Comparison of ENCODE assay signal across 9 cellular contexts in the genomic region with DNA sequence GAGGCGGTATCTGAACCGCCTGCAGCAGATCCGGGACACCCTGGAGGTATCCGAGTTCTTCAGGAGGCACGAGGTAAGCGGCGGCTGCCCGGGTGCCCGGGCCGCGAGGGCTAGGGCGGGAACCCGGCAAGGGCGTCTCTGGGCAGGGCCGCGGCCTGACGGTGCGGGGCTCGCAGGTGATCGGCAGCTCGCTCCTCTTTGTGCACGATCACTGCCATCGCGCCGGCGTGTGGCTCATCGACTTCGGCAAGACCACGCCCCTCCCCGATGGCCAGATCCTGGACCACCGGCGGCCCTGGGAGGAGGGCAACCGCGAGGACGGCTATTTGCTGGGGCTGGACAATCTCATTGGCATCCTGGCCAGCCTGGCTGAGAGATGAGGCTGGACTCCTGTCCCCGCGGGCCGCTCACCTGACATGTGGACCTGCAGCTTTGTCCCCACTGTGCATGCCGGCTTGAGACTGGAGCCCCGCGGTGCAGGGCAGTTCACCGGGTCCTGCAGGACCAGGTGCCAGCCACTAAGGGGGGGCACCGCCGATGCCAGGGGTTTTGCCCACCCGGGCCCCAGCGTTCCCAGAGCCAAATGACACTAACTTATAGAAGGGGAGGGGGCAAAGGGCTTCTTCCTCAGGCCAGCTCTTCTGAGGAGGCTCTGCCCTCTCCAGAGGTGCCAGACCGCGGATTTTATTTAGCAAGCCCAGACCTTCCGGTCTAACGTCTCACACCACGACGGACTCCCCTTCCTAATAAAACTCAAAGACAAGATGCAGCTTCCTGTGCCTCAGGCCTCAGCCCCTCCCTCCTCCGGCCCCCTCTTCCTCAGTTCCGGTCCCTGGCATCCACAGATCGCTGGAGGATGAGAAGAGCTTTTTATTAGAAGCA. TPM values are rescaled to one million over a fixed set of nuclear protein-coding genes. Genes with fewer than 3 reads are reported as not detected.
DNase-seq lines count a peak whose midpoint lies in the region; ATAC-seq and TF ChIP-seq lines count a peak whose summit lies in the region.
"Had no signal": no experiment of that assay in that cellular context is flagged by ENCODE, and none has a peak within 500 bp of the region (broad histone marks: within the 10 kb centered on the region; RNA-seq: fewer than 3 reads in every experiment).

No MANE protein-coding gene starts in this region.

- DNase-seq in T-helper 1 cell = no peak
- DNase-seq in PC-3 = no peak
- DNase-seq in esophagus muscularis mucosa (ENCODE audit: extremely low spot score) = no peak
- DNase-seq in Karpas-422 = no peak
- no peak for DNase-seq in NCI-H524 treated with DMSO at 0.1 percent for 48 hours (lab: John Stamatoyannopoulos, UW)
- DNase-seq: NCI-H526 treated with DMSO at 0.1 percent for 48 hours had no signal

- H3K4me1 ChIP-seq in PC-3 (ENCODE audit: insufficient read depth, low read length) = peaks cover 7% of the 10 kb centered on the region
- peaks cover 18 to 24% (median 22%) of the 10 kb centered on the region in 4 donors for H3K4me1 ChIP-seq in esophagus muscularis mucosa
- H3K4me1 ChIP-seq in skeletal muscle satellite cell (ENCODE audit: control insufficient read depth, insufficient read depth, low read length) = peaks cover 17% of the 10 kb centered on the region
- H3K4me1 ChIP-seq in Karpas-422 (ENCODE audit: low read length) = peaks cover 22% of the 10 kb centered on the region

- 47% methylated on average over 4 of the region's 55 CpGs for WGBS in esophagus muscularis mucosa

- intact Hi-C loops in PC-3 (cut with micrococcal nuclease) = no loop called here
- intact Hi-C loops in esophagus muscularis mucosa (cut with DNase I) = no loop called here

- POLR2A ChIA-PET in PC-3 (lab: Charles Lee; ENCODE audit: unreplicated experiment) = no interaction called here

- no peak overlapping the region for H2AFZ ChIP-seq in PC-3 (ENCODE audit: low read length)
- no peak overlapping the region for H2AFZ ChIP-seq in Karpas-422 (ENCODE audit: low read length)

- no peak for TF ChIP-seq EP300 in esophagus muscularis mucosa (IDR thresholded peaks at IDR 0.05)

- BruUV-seq in PC-3 (replicated peaks; lab: Mats Ljungman, UMichigan) = no TSS peak

- peaks cover 6% of the 10 kb centered on the region for H3K4me1 Mint-ChIP-seq in T-helper 1 cell treated with Interleukin-12 subunit alpha and Interleukin-12 subunit beta and Interleukin-4 antibody, amounts not matched to agents 30 μg/mL and 1 μg/mL, for 36 hours (ENCODE audit: low read depth)

- no peaks in the 10 kb centered on the region for H3K36me3 ChIP-seq in PC-3 (ENCODE audit: low read depth, low read length)
- no peaks in the 10 kb centered on the region for H3K36me3 ChIP-seq in esophagus muscularis mucosa
- H3K36me3 ChIP-seq in skeletal muscle satellite cell (ENCODE audit: insufficient read depth, low read length) = no peaks in the 10 kb centered on the region
- H3K36me3 ChIP-seq in Karpas-422 (ENCODE audit: insufficient read depth, low read length) = no peaks in the 10 kb centered on the region

- H3K9me3 Mint-ChIP-seq in T-helper 1 cell treated with Interleukin-12 subunit alpha and Interleukin-12 subunit beta and Interleukin-4 antibody, amounts not matched to agents 30 μg/mL and 1 μg/mL, for 36 hours = no peaks in the 10 kb centered on the region

- no peaks in the 10 kb centered on the region for H3K9me3 ChIP-seq in PC-3 (ENCODE audit: low read length)
- no peaks in the 10 kb centered on the region for H3K9me3 ChIP-seq in esophagus muscularis mucosa
- no peaks in the 10 kb centered on the region for H3K9me3 ChIP-seq in skeletal muscle satellite cell (replicated peaks; ENCODE audit: low read length)
- no peaks in the 10 kb centered on the region for H3K9me3 ChIP-seq in Karpas-422 (ENCODE audit: low read length)

- TF ChIP-seq POLR2A in esophagus muscularis mucosa (IDR thresholded peaks at IDR 0.05; ENCODE audit: low read depth) = no peak

- H3K9me2 ChIP-seq in PC-3 (replicated peaks; ENCODE audit: low read length) (no peaks in the 10 kb centered on the region), Karpas-422 (replicated peaks; ENCODE audit: insufficient read depth, low read length) (no peaks in the 10 kb centered on the region)

- no peaks in the 10 kb centered on the region for H3F3A ChIP-seq in PC-3 (ENCODE audit: low read length, unreplicated experiment)

- H3K27ac ChIP-seq in PC-3 (ENCODE audit: low read length) = no peak overlapping the region
- no peak overlapping the region for H3K27ac ChIP-seq in esophagus muscularis mucosa (replicated peaks in 1 of 4)
- no peak overlapping the region for H3K27ac ChIP-seq in Karpas-422 (ENCODE audit: low read length)

- no peaks in the 10 kb centered on the region for H3K79me2 ChIP-seq in PC-3 (ENCODE audit: low read length)
- no peaks in the 10 kb centered on the region for H3K79me2 ChIP-seq in Karpas-422 (ENCODE audit: low read length)

- peaks cover 70% of the 10 kb centered on the region for H3K27me3 Mint-ChIP-seq in T-helper 1 cell treated with Interleukin-12 subunit alpha and Interleukin-12 subunit beta and Interleukin-4 antibody, amounts not matched to agents 30 μg/mL and 1 μg/mL, for 36 hours (ENCODE audit: low read depth)

- ATAC-seq in PC-3 (peak; percentile 18; the same call in 1 of the 2 replicates), HG02970 (IDR thresholded peaks at IDR 0.05; ENCODE audit: low FRiP score, unreplicated experiment) (no peak)

- no peak overlapping the region for H3K4me2 ChIP-seq in PC-3 (ENCODE audit: low read length)
- H3K4me2 ChIP-seq in skeletal muscle satellite cell (ENCODE audit: low read length) = peak overlapping the region; percentile 73
- no peak overlapping the region for H3K4me2 ChIP-seq in Karpas-422 (ENCODE audit: low read depth, low read length, poor library complexity, severe bottlenecking)

- H3K27me3 ChIP-seq in PC-3 (ENCODE audit: low read length) (no peaks in the 10 kb centered on the region), esophagus muscularis mucosa (peaks cover 0 to 75% (median 20%) of the 10 kb centered on the region in 4 donors), skeletal muscle satellite cell (ENCODE audit: control insufficient read depth, insufficient read depth, low read length) (peaks cover 23% of the 10 kb centered on the region), Karpas-422 (ENCODE audit: low read length) (no peaks in the 10 kb centered on the region)

- no peak for TF ChIP-seq CTCF in PC-3 (conservative IDR thresholded peaks at IDR 0.05; ENCODE audit: low read depth, low read length)
- TF ChIP-seq CTCF in esophagus muscularis mucosa (IDR thresholded peaks at IDR 0.05) = no peak

- no peaks in the 10 kb centered on the region for H3K36me3 Mint-ChIP-seq in T-helper 1 cell treated with Interleukin-12 subunit alpha and Interleukin-12 subunit beta and Interleukin-4 antibody, amounts not matched to agents 30 μg/mL and 1 μg/mL, for 36 hours (ENCODE audit: low read depth)

- H3K4me3 ChIP-seq in PC-3 (ENCODE audit: low read length) (no peak overlapping the region), esophagus muscularis mucosa (peak overlapping the region; percentile 33 to 45 (median 37)), skeletal muscle satellite cell (ENCODE audit: low read length) (no peak overlapping the region), Karpas-422 (ENCODE audit: low read length) (no peak overlapping the region)

- H3K9ac ChIP-seq in PC-3 (ENCODE audit: low read length) = no peak overlapping the region
- H3K9ac ChIP-seq in skeletal muscle satellite cell (ENCODE audit: low read depth, low read length) = no peak overlapping the region
- no peak overlapping the region for H3K9ac ChIP-seq in Karpas-422 (ENCODE audit: low read length)

- CTCF ChIA-PET in PC-3 (lab: Charles Lee) = interaction anchor here (1.0 kb wide), 1 partner anchor 37 kb away, joined by 3 read pairs; no protein-coding TSS in a partner anchor

- no peaks in the 10 kb centered on the region for H4K20me1 ChIP-seq in PC-3 (ENCODE audit: low read length)
- H4K20me1 ChIP-seq in Karpas-422 (ENCODE audit: insufficient read depth, low read depth, low read length) = no peaks in the 10 kb centered on the region

- H3K4me3 Mint-ChIP-seq in T-helper 1 cell treated with Interleukin-12 subunit alpha and Interleukin-12 subunit beta and Interleukin-4 antibody, amounts not matched to agents 30 μg/mL and 1 μg/mL, for 36 hours = peak overlapping the region; percentile 64

- no peak overlapping the region for H3K27ac Mint-ChIP-seq in T-helper 1 cell treated with Interleukin-12 subunit alpha and Interleukin-12 subunit beta and Interleukin-4 antibody, amounts not matched to agents 30 μg/mL and 1 μg/mL, for 36 hours

RNA-seq across cellular contexts. Expression of gene ITPKA, which starts 9.4 kb away (rescaled TPM):
- total RNA-seq in PC-3 (2014; rRNA removed) = 7.8 and 16.8 TPM in 2 replicates
- 1 to 10 TPM in 1 of 4 donors, under 1 TPM in 3; 0.83 to 2.5 (median 0.97) TPM for total RNA-seq in esophagus muscularis mucosa
- 1.5 and 1.8 TPM in 2 replicates for total RNA-seq in skeletal muscle satellite cell (2012; rRNA removed)
- not detected in 2 replicates for total RNA-seq in Karpas-422 (2014; rRNA removed; shearing (Covaris generic); ENCODE audit: low replicate concordance)

RNA-seq across cellular contexts. Expression of gene LTK, which starts 10.6 kb away (rescaled TPM):
- 0.07 and 0.29 TPM in 2 replicates for total RNA-seq in PC-3 (2014; rRNA removed)
- 1 to 10 TPM in 1 of 4 donors, under 1 TPM in 2, not detected in 1; 0.33 to 2.4 (median 0.69) TPM for total RNA-seq in esophagus muscularis mucosa
- total RNA-seq in skeletal muscle satellite cell (2012; rRNA removed) = under 0.01 and 0.25 TPM in 2 replicates
- 0.78 and 1.7 TPM in 2 replicates for total RNA-seq in Karpas-422 (2014; rRNA removed; shearing (Covaris generic); ENCODE audit: low replicate concordance)

RNA-seq across cellular contexts. Expression of gene RPAP1, which starts 41.0 kb away (rescaled TPM):
- 28.4 and 51.1 TPM in 2 replicates for total RNA-seq in PC-3 (2014; rRNA removed)
- total RNA-seq in esophagus muscularis mucosa = 10 to 100 TPM; 11.2 to 46.6 (median 28.0) TPM
- 14.4 and 16.2 TPM in 2 replicates for total RNA-seq in skeletal muscle satellite cell (2012; rRNA removed)
- total RNA-seq in Karpas-422 (2014; rRNA removed; shearing (Covaris generic); ENCODE audit: low replicate concordance) = 17.4 and 26.2 TPM in 2 replicates

RNA-seq across cellular contexts. Expression of gene TYRO3, which starts 56.0 kb away (rescaled TPM):
- total RNA-seq in PC-3 (2014; rRNA removed) (20.0 and 23.5 TPM in 2 replicates), esophagus muscularis mucosa (1 to 10 TPM; 4.6 to 8.7 (median 7.1) TPM)
- total RNA-seq in skeletal muscle satellite cell (2012; rRNA removed) = 5.3 and 5.9 TPM in 2 replicates
- 0.37 and 1.1 TPM in 2 replicates for total RNA-seq in Karpas-422 (2014; rRNA removed; shearing (Covaris generic); ENCODE audit: low replicate concordance)

Comparison
In these comparisons a context has a peak if more than half of its experiments do, and no peak if none do; other contexts are left out.
1. H3K4me3 ChIP-seq: peak in esophagus muscularis mucosa (4 of 4); none in PC-3 (single experiment), skeletal muscle satellite cell (single experiment) and Karpas-422 (single experiment).